Comparison of ENCODE assay signal across 24 cellular contexts in the genomic region with DNA sequence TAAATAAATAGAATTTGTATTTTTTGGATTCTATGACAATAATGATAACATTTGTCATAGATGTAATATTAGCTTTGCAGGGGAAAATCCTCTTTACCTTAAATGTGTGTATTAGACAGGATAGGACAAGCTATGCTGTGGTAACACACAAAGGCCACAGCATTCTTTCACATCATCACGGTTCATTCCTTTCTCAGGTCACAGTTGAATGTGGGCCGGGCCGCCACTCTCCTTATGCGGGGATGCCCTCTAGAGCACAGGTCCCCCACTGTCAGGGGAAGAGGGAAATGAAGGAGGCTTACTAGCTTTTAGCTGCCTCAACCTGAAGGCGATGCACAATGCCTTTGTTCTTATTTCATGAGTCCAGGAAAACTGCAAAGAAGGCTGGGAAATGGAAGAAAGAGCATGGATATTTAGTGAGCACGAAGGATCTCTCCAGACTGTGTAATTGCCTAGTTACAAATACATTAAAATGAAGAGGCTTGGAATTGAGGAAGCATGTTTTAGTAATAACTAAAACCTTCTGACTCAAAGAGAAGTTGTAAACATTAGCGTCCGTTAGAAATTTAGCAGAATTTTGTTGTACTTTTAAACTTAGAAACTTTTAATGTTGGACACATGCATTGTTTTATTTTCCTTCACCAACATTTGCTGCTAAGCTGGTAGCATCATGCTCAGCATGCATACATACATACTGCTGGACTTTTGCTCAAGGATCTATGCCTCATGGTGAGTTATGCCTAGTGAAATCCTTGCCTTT.
DNase-seq lines count a peak whose midpoint lies in the region; ATAC-seq, FAIRE-seq and TF ChIP-seq lines count a peak whose summit lies in the region.
"Had no signal": no experiment of that assay in that cellular context is flagged by ENCODE, and none has a peak within 500 bp of the region (broad histone marks: within the 10 kb centered on the region; RNA-seq: fewer than 3 reads in every experiment).

No MANE protein-coding gene starts in this region.

- intact Hi-C loops in sciatic nerve (cut with DNase I): no loop called here
- intact Hi-C loops in aorta (cut with DNase I): no loop called here

- H3K4me1 Mint-ChIP-seq in stimulated activated naive B cell treated with anti-CD40 and anti-IgM and Interleukin-4, amounts not matched to agents 10 μg/mL and 1 μg/mL and 100 μg/mL, for 72 hours: no peaks in the 10 kb centered on the region
- no peaks in the 10 kb centered on the region for H3K4me1 Mint-ChIP-seq in T-cell
- H3K4me1 Mint-ChIP-seq: activated T-helper 17 cell treated with anti-CD3 and anti-CD28 coated beads, Interleukin-2, amount 50 U/mL, for 72 hours; CD4-positive, CD25-positive, alpha-beta regulatory T cell had no signal

- H3K36me3 Mint-ChIP-seq in stimulated activated naive B cell treated with anti-CD40 and anti-IgM and Interleukin-4, amounts not matched to agents 10 μg/mL and 1 μg/mL and 100 μg/mL, for 72 hours: no peaks in the 10 kb centered on the region
- no peaks in the 10 kb centered on the region for H3K36me3 Mint-ChIP-seq in T-cell
- H3K36me3 Mint-ChIP-seq: CD4-positive, CD25-positive, alpha-beta regulatory T cell had no signal

- no peak overlapping the region for H4K5ac ChIP-seq in H1 (ENCODE audit: insufficient read length, low read depth, low read length)

- peaks cover 2% of the 10 kb centered on the region; the same call in 1 of the 2 replicates for H3K23me2 ChIP-seq in H1 (ENCODE audit: low read depth, low read length)

- FAIRE-seq in H1 (lab: Jason Lieb, UNC): no peak
- FAIRE-seq: colon, G401.6, GM18507, small intestine had no signal

- H2AK5ac ChIP-seq in H1 (ENCODE audit: low read depth, low read length): no peak overlapping the region

- H3K9me3 Mint-ChIP-seq in stimulated activated naive B cell treated with anti-CD40 and anti-IgM and Interleukin-4, amounts not matched to agents 10 μg/mL and 1 μg/mL and 100 μg/mL, for 72 hours: no peaks in the 10 kb centered on the region
- H3K9me3 Mint-ChIP-seq in T-cell: no peaks in the 10 kb centered on the region
- H3K9me3 Mint-ChIP-seq: activated CD8-positive, alpha-beta T cell treated with anti-CD3 and anti-CD28 coated beads for 36 hours; activated T-helper 17 cell treated with anti-CD3 and anti-CD28 coated beads, Interleukin-2, amount 50 U/mL, for 72 hours; stimulated activated naive CD8-positive, alpha-beta T cell treated with anti-CD3 and anti-CD28 coated beads, Interleukin-15, Interleukin-2, amounts not matched to agents 100 ng/mL and 50 ng/mL, for 24 hours had no signal

- no peak overlapping the region for H3K4ac ChIP-seq in H1 (replicated peaks; ENCODE audit: insufficient read length, low read depth, low read length)

- H3K4me2 ChIP-seq in H1 (ENCODE audit: insufficient read depth in 1 of 2, low read depth in 2 of 2, low read length in 2 of 2): no peak overlapping the region
- H3K4me2 ChIP-seq: SK-N-SH had no signal

- no peak overlapping the region for H3K23ac ChIP-seq in H1 (ENCODE audit: insufficient read length)

- no peak overlapping the region for H3K14ac ChIP-seq in H1 (ENCODE audit: insufficient read length)

- TF ChIP-seq RAD21 in Ishikawa (IDR thresholded peaks at IDR 0.05; ENCODE audit: low read depth) (peak; percentile 52), H1 (IDR thresholded peaks at IDR 0.05 in 1 of 2, conservative IDR thresholded peaks at IDR 0.05 in 1 of 2; ENCODE audit: low read depth in 2 of 2, low read length in 2 of 2) (peak; percentile 71 to 82)

- CTCF ChIA-PET in H1 (lab: Charles Lee; ENCODE audit: partially characterized antibody) (interaction anchor here (0.5 to 2.1 kb wide), 11 partner anchors 9 to 351 kb away, joined by 3 to 9 read pairs (median 3); no protein-coding TSS in a partner anchor), T-cell (lab: Charles Lee) (interaction anchor here in 1 of 2 donors (0.6 kb wide), 1 partner anchor 129 kb away, joined by 3 read pairs; no protein-coding TSS in a partner anchor)

- no peak overlapping the region for H3K18ac ChIP-seq in H1 (ENCODE audit: extremely low read depth, low read length)

- no peak overlapping the region for H2BK120ac ChIP-seq in H1 (replicated peaks; ENCODE audit: low read depth, low read length)

- H3K56ac ChIP-seq in H1 (replicated peaks; ENCODE audit: insufficient read length, low read depth, low read length): no peak overlapping the region

- no peak overlapping the region for H2AFZ ChIP-seq in H1 (ENCODE audit: low read length)
- H2AFZ ChIP-seq: parathyroid adenoma had no signal

- ATAC-seq in stimulated activated naive B cell treated with anti-CD40 and anti-IgM and Interleukin-4, amounts not matched to agents 10 μg/mL and 1 μg/mL and 100 μg/mL, for 72 hours (replicated peaks): peak; percentile 39 to 46
- no peak for ATAC-seq in sciatic nerve
- no peak for ATAC-seq in T-cell (replicated peaks in 1 of 4)
- no peak for ATAC-seq in aorta (ENCODE audit: low FRiP score)
- ATAC-seq: activated CD8-positive, alpha-beta T cell treated with anti-CD3 and anti-CD28 coated beads for 36 hours; activated T-helper 17 cell treated with anti-CD3 and anti-CD28 coated beads, Interleukin-2, amount 50 U/mL, for 72 hours had no signal

- no peaks in the 10 kb centered on the region for H3K79me2 ChIP-seq in H1 (ENCODE audit: control insufficient read depth in 1 of 2, insufficient read depth in 2 of 2, low read length in 2 of 2)
- H3K79me2 ChIP-seq: parathyroid adenoma had no signal

- H4K91ac ChIP-seq in H1 (replicated peaks; ENCODE audit: insufficient read length, low read length): no peak overlapping the region

- peak; percentile 37 to 47 (median 43); a peak in 3 of 4 replicates for TF ChIP-seq CTCF in H1 (IDR thresholded peaks at IDR 0.05; ENCODE audit: control extremely low read depth in 1 of 3, insufficient read depth in 1 of 3, low read depth in 1 of 3, low read length in 3 of 3)

- H3K4me3 Mint-ChIP-seq in stimulated activated naive B cell treated with anti-CD40 and anti-IgM and Interleukin-4, amounts not matched to agents 10 μg/mL and 1 μg/mL and 100 μg/mL, for 72 hours: no peak overlapping the region
- H3K4me3 Mint-ChIP-seq in T-cell: no peak overlapping the region
- H3K4me3 Mint-ChIP-seq: activated CD8-positive, alpha-beta T cell treated with anti-CD3 and anti-CD28 coated beads for 36 hours; activated T-helper 17 cell treated with anti-CD3 and anti-CD28 coated beads, Interleukin-2, amount 50 U/mL, for 72 hours; CD4-positive, CD25-positive, alpha-beta regulatory T cell; stimulated activated naive CD8-positive, alpha-beta T cell treated with anti-CD3 and anti-CD28 coated beads, Interleukin-15, Interleukin-2, amounts not matched to agents 100 ng/mL and 50 ng/mL, for 24 hours had no signal

- H3K9me3 ChIP-seq in H1 (ENCODE audit: insufficient read depth in 2 of 2, low read depth in 1 of 2, low read length in 1 of 2) (no peaks in the 10 kb centered on the region), aorta (ENCODE audit: control insufficient read depth, low read length) (no peaks in the 10 kb centered on the region)
- H3K9me3 ChIP-seq: SK-N-SH had no signal

- H3K4me3 ChIP-seq in H1 (ENCODE audit: extremely low read depth in 1 of 4, insufficient read depth in 2 of 4, low read depth in 3 of 4, low read length in 4 of 4): no peak overlapping the region
- no peak overlapping the region for H3K4me3 ChIP-seq in aorta (ENCODE audit: low read length in 2 of 2)

- no peak overlapping the region for H2BK20ac ChIP-seq in H1 (ENCODE audit: low read length)

- H2BK12ac ChIP-seq in H1 (ENCODE audit: low read depth, low read length): 0 out of 2 replicates have a peak overlapping the region, but pooled peaks have one; percentile 23

- no peaks in the 10 kb centered on the region for H4K20me1 ChIP-seq in H1 (replicated peaks in 1 of 2; ENCODE audit: control insufficient read depth in 1 of 2, insufficient read depth in 2 of 2, low read length in 2 of 2)

- TF ChIP-seq POLR2A in H1 (IDR thresholded peaks at IDR 0.05; ENCODE audit: control extremely low read depth in 1 of 2, low read depth in 2 of 2, low read length in 2 of 2): no peak

- no peak overlapping the region for H3K27ac ChIP-seq in H1 (ENCODE audit: low read depth, low read length)
- H3K27ac ChIP-seq in aorta (ENCODE audit: low read depth in 1 of 2, low read length in 2 of 2): no peak overlapping the region
- H3K27ac ChIP-seq: 22Rv1, parathyroid adenoma had no signal

- H3K27ac Mint-ChIP-seq in stimulated activated naive B cell treated with anti-CD40 and anti-IgM and Interleukin-4, amounts not matched to agents 10 μg/mL and 1 μg/mL and 100 μg/mL, for 72 hours: no peak overlapping the region
- no peak overlapping the region for H3K27ac Mint-ChIP-seq in T-cell
- H3K27ac Mint-ChIP-seq: activated CD8-positive, alpha-beta T cell treated with anti-CD3 and anti-CD28 coated beads for 36 hours; activated T-helper 17 cell treated with anti-CD3 and anti-CD28 coated beads, Interleukin-2, amount 50 U/mL, for 72 hours; CD4-positive, CD25-positive, alpha-beta regulatory T cell; stimulated activated naive CD8-positive, alpha-beta T cell treated with anti-CD3 and anti-CD28 coated beads, Interleukin-15, Interleukin-2, amounts not matched to agents 100 ng/mL and 50 ng/mL, for 24 hours had no signal

- no peaks in the 10 kb centered on the region for H3K36me3 ChIP-seq in H1 (ENCODE audit: control insufficient read depth in 2 of 4, insufficient read depth in 4 of 4, low read length in 3 of 4)
- H3K36me3 ChIP-seq in aorta (ENCODE audit: control insufficient read depth in 1 of 2, insufficient read depth in 2 of 2, low read length in 1 of 2): no peaks in the 10 kb centered on the region

- H3K4me1 ChIP-seq in H1 (replicated peaks in 1 of 4; ENCODE audit: control insufficient read depth in 3 of 4, insufficient read depth in 4 of 4, low read length in 3 of 4): 0 out of 7 replicates have a peak, but pooled peaks cover 0 to 2% (median 0%) of the 10 kb centered on the region in 4 experiments
- no peaks in the 10 kb centered on the region for H3K4me1 ChIP-seq in aorta (ENCODE audit: control insufficient read depth in 1 of 2, insufficient read depth in 2 of 2, low read length in 2 of 2)
- H3K4me1 ChIP-seq: parathyroid adenoma had no signal

- 73% methylated on average over 8 of the region's 8 CpGs; no CpG with 5 or more reads in 1 of the 2 experiments for WGBS in H1 (ENCODE audit: extremely low coverage in 1 of 2, insufficient coverage in 1 of 2, insufficient read length in 1 of 2, insufficient replicate concordance in 2 of 2, low coverage in 1 of 2, low lambda C conversion rate in 2 of 2, missing lambda C conversion rate in 1 of 2), 2 experiments
- 82 to 88% methylated on average over 8 of the region's 8 CpGs for WGBS in aorta, 2 donors

- peaks cover 4 to 14% of the 10 kb centered on the region in 2 donors for H3K27me3 Mint-ChIP-seq in stimulated activated naive B cell treated with anti-CD40 and anti-IgM and Interleukin-4, amounts not matched to agents 10 μg/mL and 1 μg/mL and 100 μg/mL, for 72 hours
- H3K27me3 Mint-ChIP-seq in T-cell: peaks cover 8 to 40% of the 10 kb centered on the region in 2 donors

- H3K79me1 ChIP-seq in H1 (ENCODE audit: low read depth, low read length): no peaks in the 10 kb centered on the region

- H3K9ac ChIP-seq in H1 (replicated peaks in 1 of 4; ENCODE audit: extremely low read depth in 1 of 4, low read depth in 3 of 4, low read length in 3 of 4): no peak overlapping the region
- H3K9ac ChIP-seq: parathyroid adenoma, SK-N-SH had no signal

- POLR2A ChIA-PET in H1 (lab: Charles Lee; ENCODE audit: partially characterized antibody) (no interaction called here), T-cell (lab: Charles Lee) (no interaction called here)

- DNase-seq in DMS 273 (lab: John Stamatoyannopoulos, UW; ENCODE audit: unreplicated experiment): peak; percentile 22
- no peak for DNase-seq in DMS 273 treated with DMSO at 0.1 percent for 48 hours (lab: John Stamatoyannopoulos, UW)
- DNase-seq in H1 (ENCODE audit: low read depth in 1 of 2, low spot score in 2 of 2): peak in 1 of 2 experiments; percentile 9
- no peak for DNase-seq in stimulated activated naive B cell treated with anti-CD40 and anti-IgM and Interleukin-4, amounts not matched to agents 10 μg/mL and 1 μg/mL and 100 μg/mL, for 72 hours
- DNase-seq in sciatic nerve (ENCODE audit: low spot score): no peak
- no peak for DNase-seq in T-cell
- DNase-seq in aorta: no peak
- DNase-seq: activated CD8-positive, alpha-beta T cell treated with anti-CD3 and anti-CD28 coated beads for 36 hours; CD4-positive, CD25-positive, alpha-beta regulatory T cell; erythroblast; hypothalamus; left colon; NCI-H1092 treated with DMSO at 0.1 percent for 48 hours; NCI-H2171 treated with DMSO at 0.1 percent for 48 hours; SK-N-SH; small intestine had no signal

- no peak overlapping the region for H2BK15ac ChIP-seq in H1 (ENCODE audit: low read length)

- no peak overlapping the region for H4K8ac ChIP-seq in H1 (ENCODE audit: extremely low read depth, insufficient read depth, low read length)

- TF ChIP-seq EP300 in Ishikawa (IDR thresholded peaks at IDR 0.05; ENCODE audit: borderline replicate concordance): no peak
- TF ChIP-seq EP300 in H1 (IDR thresholded peaks at IDR 0.05; ENCODE audit: borderline replicate concordance in 1 of 2, low read depth in 2 of 2, low read length in 2 of 2): no peak

- H3K27me3 ChIP-seq in H1 (replicated peaks in 1 of 4; ENCODE audit: control insufficient read depth in 3 of 4, extremely low read depth in 1 of 4, insufficient read depth in 3 of 4, low read length in 3 of 4) (no peaks in the 10 kb centered on the region), aorta (ENCODE audit: control insufficient read depth in 1 of 2, insufficient read depth in 2 of 2, low read length in 1 of 2) (no peaks in the 10 kb centered on the region)

- H2BK5ac ChIP-seq in H1 (ENCODE audit: low read depth, low read length): no peak overlapping the region

Comparison
In these comparisons a context has a peak if more than half of its experiments do, and no peak if none do; other contexts are left out.
1. ATAC-seq: peak in stimulated activated naive B cell treated with anti-CD40 and anti-IgM and Interleukin-4, amounts not matched to agents 10 μg/mL and 1 μg/mL and 100 μg/mL, for 72 hours (2 of 2); none in sciatic nerve (single experiment), T-cell (0 of 4) and aorta (single experiment).